ENCODE assay signal across 20 cellular contexts in genomic region chr2:18536100-18536499, GRCh38. TPM values are rescaled to one million over a fixed set of nuclear protein-coding genes. Genes with fewer than 3 reads are reported as not detected.
DNase-seq lines count a peak whose midpoint lies in the region; ATAC-seq, FAIRE-seq and TF ChIP-seq lines count a peak whose summit lies in the region.
"Had no signal": no experiment of that assay in that cellular context is flagged by ENCODE, and none has a peak within 500 bp of the region (broad histone marks: within the 10 kb centered on the region; RNA-seq: fewer than 3 reads in every experiment).

No MANE protein-coding gene starts in this region.

- no peaks in the 10 kb centered on the region for H3K9me3 ChIP-seq in RWPE2 (ENCODE audit: severe bottlenecking)

- DNase-seq in A172 (ENCODE audit: low spot score) (peak; percentile 64), HCEC 1CT (peak; percentile 21), RWPE2 (ENCODE audit: low spot score) (no peak), iris pigment epithelial cell (ENCODE audit: low read depth) (peak; percentile 53), T1000 (lab: John Stamatoyannopoulos, UW) (no peak), GM12891 (ENCODE audit: insufficient read length, low spot score) (no peak)
- DNase-seq: ACHN; activated CD4-positive, alpha-beta T cell treated with anti-CD3 and anti-CD28 coated beads, Interleukin-2, amount 50 U/mL, for 48 hours; CD8-positive, alpha-beta memory T cell; GDM1; NCI-H1694; NCI-H524; PC-9 had no signal

- no peak for TF ChIP-seq POLR2A in GM12891 (IDR thresholded peaks at IDR 0.05; ENCODE audit: low read depth, low read length)

- H3K36me3 ChIP-seq in RWPE2 (ENCODE audit: low read depth), result no peaks in the 10 kb centered on the region

- peak overlapping the region; percentile 14 for H3K27ac ChIP-seq in RWPE2 (ENCODE audit: poor library complexity, severe bottlenecking)
- H3K27ac ChIP-seq: PC-9, skin epidermis had no signal

- no peak for TF ChIP-seq CTCF in RWPE2 (IDR thresholded peaks at IDR 0.05; ENCODE audit: poor library complexity, severe bottlenecking)

- H3K27me3 ChIP-seq in RWPE2 (ENCODE audit: insufficient read depth, poor library complexity, severe bottlenecking), result no peaks in the 10 kb centered on the region

- ATAC-seq in RWPE2 (ENCODE audit: low read depth), result peak; percentile 99
- no peak for ATAC-seq in GM18498 (IDR thresholded peaks at IDR 0.05; ENCODE audit: unreplicated experiment)
- ATAC-seq in HG03342 (IDR thresholded peaks at IDR 0.05; ENCODE audit: unreplicated experiment), result no peak

- FAIRE-seq in GM12891 (lab: Jason Lieb, UNC), result no peak
- FAIRE-seq: endometrium had no signal

- peaks cover 8% of the 10 kb centered on the region for H3K4me1 ChIP-seq in RWPE2 (ENCODE audit: insufficient read depth, poor library complexity, severe bottlenecking)

- H3K4me3 ChIP-seq in RWPE2 (ENCODE audit: severe bottlenecking), result no peak overlapping the region
- H3K4me3 ChIP-seq: PC-9, skin epidermis had no signal

TF ChIP-seq in GM12891, 5 proteins besides CTCF, POLR2A, EP300 and RAD21:
- TF ChIP-seq SPI1 (IDR thresholded peaks at IDR 0.05; ENCODE audit: low read depth, low read length) (no peak), TAF1 (IDR thresholded peaks at IDR 0.05; ENCODE audit: low read depth, low read length) (no peak), POLR2AphosphoS5 (IDR thresholded peaks at IDR 0.05; ENCODE audit: low read depth, low read length) (no peak), PAX5 (IDR thresholded peaks at IDR 0.05; ENCODE audit: insufficient read depth, low read length, severe bottlenecking) (no peak), POU2F2 (IDR thresholded peaks at IDR 0.05; ENCODE audit: low read depth, low read length) (no peak)

RNA-seq across cellular contexts. Expression of gene RDH14, which starts 24.4 kb away (rescaled TPM):
- total RNA-seq in A172 (2014; rRNA removed; shearing (Covaris generic)), result 41.4 and 41.5 TPM in 2 replicates
- 13.3 TPM for polyA plus RNA-seq in GM12891 (2012; ENCODE audit: low read depth, missing spikeins)

RNA-seq across cellular contexts. Expression of gene NT5C1B, which starts 53.3 kb away (rescaled TPM):
- not detected in 2 replicates for total RNA-seq in A172 (2014; rRNA removed; shearing (Covaris generic))
- polyA plus RNA-seq in GM12891 (2012; ENCODE audit: low read depth, missing spikeins), result 0.09 TPM
- total RNA-seq: CD8-positive, alpha-beta memory T cell; kidney epithelial cell; mucosa of gallbladder; omental fat pad; PC-9 had no signal

Comparison
In these comparisons a context has a peak if more than half of its experiments do, and no peak if none do; other contexts are left out.
1. DNase-seq: peak in A172 (single experiment), HCEC 1CT (single experiment) and iris pigment epithelial cell (single experiment); none in RWPE2 (single experiment), T1000 (single experiment) and GM12891 (single experiment).